In the genomic region with DNA sequence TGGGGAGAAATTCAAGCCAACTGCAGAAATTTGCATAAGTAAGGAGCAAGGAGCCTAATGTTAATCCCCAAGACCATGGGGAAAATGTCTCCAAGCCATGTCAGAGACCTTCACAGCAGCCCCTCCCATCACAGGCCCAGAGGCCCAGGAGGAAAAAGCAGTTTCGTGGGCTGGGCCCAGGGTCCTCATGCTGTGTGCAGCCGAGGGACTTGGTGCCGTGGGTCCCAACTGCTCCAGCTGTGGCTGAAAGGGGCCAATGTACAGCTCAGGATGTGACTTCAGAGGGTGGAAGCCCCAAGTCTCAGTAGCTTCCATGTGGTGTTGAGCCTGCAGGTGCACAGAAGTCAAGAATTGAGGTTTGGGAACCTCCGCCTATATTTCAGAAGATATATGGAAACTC, we compare ENCODE assay signal across 13 cellular contexts. TPM values are rescaled to one million over a fixed set of nuclear protein-coding genes. Genes with fewer than 3 reads are reported as not detected.
"Had no signal": no experiment of that assay in that cellular context is flagged by ENCODE, and none has a peak within 500 bp of the region (broad histone marks: within the 10 kb centered on the region; RNA-seq: fewer than 3 reads in every experiment).

No MANE protein-coding gene starts in this region.

RNA-seq across cellular contexts. Expression of a gene that starts 23.8 kb away (rescaled TPM):
- total RNA-seq: activated B cell treated with CpG ODN at 0.5 μM for 24 hours; activated CD4-positive, alpha-beta memory T cell treated with anti-CD3 and anti-CD28 coated beads for 36 hours; activated CD4-positive, alpha-beta memory T cell treated with anti-CD3 and anti-CD28 coated beads, Interleukin-2, amount 10 ng/mL, durations not matched to agents 7 days and 5 days; activated CD4-positive, alpha-beta T cell treated with anti-CD3 and anti-CD28 coated beads for 36 hours; activated CD4-positive, alpha-beta T cell treated with anti-CD3 and anti-CD28 coated beads, Interleukin-2, amount 10 ng/mL, durations not matched to agents 24 days and 14 days; activated CD4-positive, alpha-beta T cell treated with anti-CD3 and anti-CD28 coated beads, Interleukin-2, amount 10 ng/mL, durations not matched to agents 7 days and 5 days; activated CD8-positive, alpha-beta memory T cell treated with anti-CD3 and anti-CD28 coated beads for 36 hours; activated CD8-positive, alpha-beta memory T cell treated with anti-CD3 and anti-CD28 coated beads, Interleukin-2, amount 10 ng/mL, durations not matched to agents 7 days and 5 days; activated CD8-positive, alpha-beta T cell treated with anti-CD3 and anti-CD28 coated beads for 36 hours; activated CD8-positive, alpha-beta T cell treated with anti-CD3 and anti-CD28 coated beads, Interleukin-2, amount 10 ng/mL, durations not matched to agents 7 days and 5 days; T-helper 1 cell treated with Interleukin-12 subunit alpha and Interleukin-12 subunit beta and Interleukin-4 antibody, amounts not matched to agents 30 ng/mL and 1 ng/mL, for 36 hours; T-helper 17 cell; T-helper 2 cell treated with Interferon-gamma antibody and Interleukin-4, amounts not matched to agents 100 ng/mL and 5 ng/mL, for 36 hours had no signal
